8 cellular contexts compared by ENCODE assay signal in genomic region chr1:101025283-101025679, GRCh38. TPM values are rescaled to one million over a fixed set of nuclear protein-coding genes. Genes with fewer than 3 reads are reported as not detected.
A peak's percentile ranks its signal among the peaks of the same experiment; 100 is the strongest.
DNase-seq lines count a peak whose midpoint lies in the region; ATAC-seq and TF ChIP-seq lines count a peak whose summit lies in the region.

No MANE protein-coding gene starts in this region.

- H3K9me3 Mint-ChIP-seq in memory B cell = no peaks in the 10 kb centered on the region

- H3K4me3 Mint-ChIP-seq in memory B cell = peak overlapping the region; percentile 94

- peaks cover 47% of the 10 kb centered on the region for H3K4me1 Mint-ChIP-seq in memory B cell

- 0 to 1% methylated on average over 9 of the region's 9 CpGs for WGBS in tibial nerve, 2 donors

- peak; percentile 6 for DNase-seq in ACHN
- DNase-seq in SK-MEL-5 (ENCODE audit: low read depth, low spot score) = peak; percentile 7
- no peak for DNase-seq in memory B cell (ENCODE audit: low spot score in 2 of 2)
- no peak for DNase-seq in tibial nerve (ENCODE audit: low spot score in 2 of 2)
- DNase-seq in SKM-1 treated with dmso at 0.1 percent for 144 hours (lab: John Stamatoyannopoulos, UW; ENCODE audit: unreplicated experiment) = no peak

- peaks cover 25% of the 10 kb centered on the region for H3K36me3 Mint-ChIP-seq in memory B cell

- no peaks in the 10 kb centered on the region for H3K27me3 Mint-ChIP-seq in memory B cell

- no peak for TF ChIP-seq EP300 in tibial nerve (IDR thresholded peaks at IDR 0.05)

- no peaks in the 10 kb centered on the region for H3K9me3 ChIP-seq in tibial nerve

- in situ Hi-C loops in ACHN (cut with HindIII; ENCODE audit: low pct_ligation_motif_present, low pct_unique_long_range_greater_than_20kb, low sequenced_read_pairs) = no loop called here
- in situ Hi-C loops in SK-MEL-5 (cut with HindIII; ENCODE audit: low pct_unique_long_range_greater_than_20kb, low sequenced_read_pairs) = no loop called here

- ATAC-seq in GM18873 (IDR thresholded peaks at IDR 0.05; ENCODE audit: low FRiP score, unreplicated experiment) (peak; percentile 11), HG03097 (IDR thresholded peaks at IDR 0.05; ENCODE audit: low FRiP score, unreplicated experiment) (peak; percentile 5), memory B cell (ENCODE audit: low read depth) (peak; percentile 26)

- H3K4me1 ChIP-seq in tibial nerve = peaks cover 0 to 19% (median 5%) of the 10 kb centered on the region in 4 donors

- no peak for TF ChIP-seq CTCF in tibial nerve (IDR thresholded peaks at IDR 0.05)

- no peaks in the 10 kb centered on the region for H3K27me3 ChIP-seq in tibial nerve

- peak overlapping the region; percentile 84 for H3K27ac Mint-ChIP-seq in memory B cell

- TF ChIP-seq POLR2A in tibial nerve (IDR thresholded peaks at IDR 0.05) = no peak

- peaks cover 0 to 11% (median 0%) of the 10 kb centered on the region in 3 donors for H3K36me3 ChIP-seq in tibial nerve

- H3K27ac ChIP-seq in cingulate gyrus (ENCODE audit: low read depth, low read length) (peak overlapping the region; percentile 44), tibial nerve (peak overlapping the region; percentile 66 to 89 (median 70))

- peak overlapping the region; percentile 51 to 86 (median 70) for H3K4me3 ChIP-seq in tibial nerve

RNA-seq across cellular contexts. Expression of gene DPH5, which starts 0.3 kb away (rescaled TPM):
- 46.8 and 48.3 TPM in 2 replicates for total RNA-seq in SK-MEL-5 (2014; rRNA removed; shearing (Covaris generic))
- 51.9 and 64.9 TPM in 2 replicates for polyA plus RNA-seq in SK-MEL-5 (2015; cell fraction: cytosol; rRNA removed)
- 33.0 and 50.5 TPM in 2 replicates for polyA plus RNA-seq in SK-MEL-5 (2015; cell fraction: nucleus; rRNA removed)
- 10 to 100 TPM; 11.0 to 21.9 (median 17.8) TPM for total RNA-seq in tibial nerve

Comparison
In these comparisons a context has a peak if more than half of its experiments do, and no peak if none do; other contexts are left out.
1. DNase-seq: peak in ACHN (single experiment) and SK-MEL-5 (single experiment); none in memory B cell (0 of 2), tibial nerve (0 of 2) and SKM-1 treated with dmso at 0.1 percent for 144 hours (single experiment).
2. Peak in every context shown above with its lines, with median percentiles within 50 percentile points of each other: ATAC-seq.